Comparison of ENCODE assay signal across 1 cellular context in genomic region chr21:17478156-17478555, GRCh38. TPM values are rescaled to one million over a fixed set of nuclear protein-coding genes. Genes with fewer than 3 reads are reported as not detected.
"Had no signal": no experiment of that assay in that cellular context is flagged by ENCODE, and none has a peak within 500 bp of the region (broad histone marks: within the 10 kb centered on the region; RNA-seq: fewer than 3 reads in every experiment).

No MANE protein-coding gene starts in this region.

RNA-seq across cellular contexts. Expression of gene CXADR, which starts 34.7 kb away (rescaled TPM):
- polyA plus RNA-seq: IgD-negative memory B cell had no signal
